In genomic region chr6:136244061-136244616, GRCh38 we compare ENCODE assay signal across 20 cellular contexts.
"Had no signal": no experiment of that assay in that cellular context is flagged by ENCODE, and none has a peak within 500 bp of the region (broad histone marks: within the 10 kb centered on the region; RNA-seq: fewer than 3 reads in every experiment).

No MANE protein-coding gene starts in this region.

- FAIRE-seq: keratinocyte had no signal

- H3K27me3 ChIP-seq: adrenal gland, cardiac muscle cell, sigmoid colon, testis had no signal

- H3K9me3 Mint-ChIP-seq: activated naive CD4-positive, alpha-beta T cell treated with anti-CD3 and anti-CD28 coated beads, Interleukin-2, amount 50 U/mL, for 24 hours; activated T-cell treated with anti-CD3 and anti-CD28 coated beads, Interleukin-2, amount 50 U/mL, for 72 hours; nephron progenitor cell; stimulated activated effector memory CD8-positive, alpha-beta T cell treated with anti-CD3 and anti-CD28 coated beads, Interleukin-12 subunit alpha, Interleukin-12 subunit beta, amount 100 ng/mL, for 72 hours had no signal

- ATAC-seq: activated T-cell treated with anti-CD3 and anti-CD28 coated beads, Interleukin-2, amount 50 U/mL, for 72 hours; stimulated activated effector memory CD8-positive, alpha-beta T cell treated with anti-CD3 and anti-CD28 coated beads, Interleukin-12 subunit alpha, Interleukin-12 subunit beta, amount 100 ng/mL, for 72 hours had no signal

- DNase-seq: activated CD4-positive, alpha-beta T cell treated with anti-CD3 and anti-CD28 coated beads, Interleukin-2, amount 50 U/mL, for 4 hours; activated CD4-positive, CD25-positive, alpha-beta regulatory T cell treated with anti-CD3 and anti-CD28 coated beads, Interleukin-2, amount 50 U/mL, for 72 hours; activated effector memory CD4-positive, alpha-beta T cell treated with anti-CD3 and anti-CD28 coated beads, Interleukin-2, amount 50 U/mL, for 16 hours; activated T-cell treated with anti-CD3 and anti-CD28 coated beads, Interleukin-2, amount 50 U/mL, for 72 hours; adrenal gland; dermis blood vessel endothelial cell; effector memory CD4-positive, alpha-beta T cell; hypothalamus; nephron progenitor cell; nucleus accumbens; posterior cingulate gyrus; sigmoid colon; stimulated activated CD4-positive, alpha-beta T cell treated with anti-CD3 and anti-CD28 coated beads, Interleukin-4, amount 100 ng/mL, for 24 hours; T-helper 2 cell; testis had no signal

- H3K36me3 ChIP-seq: adrenal gland, cardiac muscle cell, sigmoid colon had no signal

- H3K27ac Mint-ChIP-seq: activated naive CD4-positive, alpha-beta T cell treated with anti-CD3 and anti-CD28 coated beads, Interleukin-2, amount 50 U/mL, for 24 hours; activated T-cell treated with anti-CD3 and anti-CD28 coated beads, Interleukin-2, amount 50 U/mL, for 72 hours; nephron progenitor cell; stimulated activated effector memory CD8-positive, alpha-beta T cell treated with anti-CD3 and anti-CD28 coated beads, Interleukin-12 subunit alpha, Interleukin-12 subunit beta, amount 100 ng/mL, for 72 hours had no signal

- H3K4me3 Mint-ChIP-seq: activated naive CD4-positive, alpha-beta T cell treated with anti-CD3 and anti-CD28 coated beads, Interleukin-2, amount 50 U/mL, for 24 hours; activated T-cell treated with anti-CD3 and anti-CD28 coated beads, Interleukin-2, amount 50 U/mL, for 72 hours; nephron progenitor cell; stimulated activated effector memory CD8-positive, alpha-beta T cell treated with anti-CD3 and anti-CD28 coated beads, Interleukin-12 subunit alpha, Interleukin-12 subunit beta, amount 100 ng/mL, for 72 hours had no signal

- H3K27ac ChIP-seq: adrenal gland, cardiac muscle cell, sigmoid colon, testis, VCaP had no signal

- H3K4me1 ChIP-seq: adrenal gland, sigmoid colon, testis had no signal

- H3K4me3 ChIP-seq: adrenal gland, cardiac muscle cell, sigmoid colon, testis had no signal

- H3K9me3 ChIP-seq: adrenal gland, sigmoid colon, testis had no signal

- H3K27me3 Mint-ChIP-seq: activated naive CD4-positive, alpha-beta T cell treated with anti-CD3 and anti-CD28 coated beads, Interleukin-2, amount 50 U/mL, for 24 hours had no signal
